In the genomic region with DNA sequence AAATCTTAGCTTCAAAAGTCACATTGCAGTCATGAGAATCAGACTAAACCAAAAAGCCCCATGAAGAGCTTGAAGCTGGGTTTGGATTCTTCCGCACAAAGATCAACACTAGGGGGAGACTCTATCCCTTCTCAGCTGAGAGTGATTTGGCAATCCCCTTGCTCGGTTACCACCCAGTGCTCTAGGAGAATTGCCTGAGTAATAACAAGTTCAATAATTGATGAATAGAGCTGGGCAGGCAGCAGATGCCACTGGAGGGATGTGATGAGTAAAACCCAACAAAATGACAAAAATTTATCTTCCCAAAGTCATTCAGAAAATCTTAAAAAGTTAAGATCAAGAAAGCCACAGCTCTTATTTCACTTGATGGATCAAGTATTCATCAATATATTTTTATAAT, we compare ENCODE assay signal across 9 cellular contexts.
DNase-seq lines count a peak whose midpoint lies in the region; ATAC-seq, FAIRE-seq and TF ChIP-seq lines count a peak whose summit lies in the region.
"Had no signal": no experiment of that assay in that cellular context is flagged by ENCODE, and none has a peak within 500 bp of the region (broad histone marks: within the 10 kb centered on the region; RNA-seq: fewer than 3 reads in every experiment).

No MANE protein-coding gene starts in this region.

- no peaks in the 10 kb centered on the region for H3K27me3 ChIP-seq in CD4-positive, alpha-beta memory T cell (ENCODE audit: insufficient read depth, low read length)
- H3K27me3 ChIP-seq in stomach: no peaks in the 10 kb centered on the region

- no peaks in the 10 kb centered on the region for H3K9me3 ChIP-seq in CD4-positive, alpha-beta memory T cell (ENCODE audit: control insufficient read depth in 1 of 2, low read length in 2 of 2)
- no peaks in the 10 kb centered on the region for H3K9me3 ChIP-seq in stomach

- ATAC-seq in GM18870 (IDR thresholded peaks at IDR 0.05; ENCODE audit: unreplicated experiment) (peak; percentile 89), HG03095 (IDR thresholded peaks at IDR 0.05; ENCODE audit: unreplicated experiment) (peak; percentile 91), activated B cell treated with CpG ODN at 0.5 μM for 24 hours (ENCODE audit: low read depth) (peak; percentile 89)

- no peak overlapping the region for H3K27ac ChIP-seq in CD4-positive, alpha-beta memory T cell (ENCODE audit: low read depth, low read length)
- H3K27ac ChIP-seq in stomach: no peak overlapping the region

- DNase-seq in CD4-positive, alpha-beta memory T cell: peak; percentile 58 to 70 (median 64)
- DNase-seq in NCI-H2196 treated with DMSO at 0.1 percent for 48 hours (lab: John Stamatoyannopoulos, UW; ENCODE audit: unreplicated experiment) (peak; percentile 33), activated B cell treated with CpG ODN at 0.5 μM for 24 hours (no peak), middle frontal gyrus (ENCODE audit: extremely low spot score, low spot score) (peak; percentile 12), stomach (peak; percentile 34)

- H3K9me3 Mint-ChIP-seq in CD4-positive, alpha-beta memory T cell: no peaks in the 10 kb centered on the region
- H3K9me3 Mint-ChIP-seq in activated B cell treated with CpG ODN at 0.5 μM for 24 hours: no peaks in the 10 kb centered on the region
- H3K9me3 Mint-ChIP-seq: activated naive CD4-positive, alpha-beta T cell treated with anti-CD3 and anti-CD28 coated beads, Interleukin-2, amount 50 U/mL, for 24 hours had no signal

- no peak for TF ChIP-seq POLR2A in stomach (IDR thresholded peaks at IDR 0.05)

- no peak for TF ChIP-seq EP300 in stomach (IDR thresholded peaks at IDR 0.05)

- POLR2A ChIA-PET in CD4-positive, alpha-beta memory T cell (lab: Charles Lee; ENCODE audit: partially characterized antibody): interaction anchor here (0.9 to 2.1 kb wide), 5 partner anchors 182 to 446 kb away, joined by 3 to 24 read pairs (median 9); partner anchors contain the start of gene SCAF11
- POLR2A ChIA-PET in activated B cell treated with CpG ODN at 0.5 μM for 24 hours (lab: Charles Lee): interaction anchor here (2.4 kb wide), 1 partner anchor 185 kb away, joined by 45 read pairs; the partner anchor contains the start of gene ARID2

- TF ChIP-seq CTCF in activated B cell treated with CpG ODN at 0.5 μM for 24 hours (IDR thresholded peaks at IDR 0.05): no peak
- TF ChIP-seq CTCF in stomach (IDR thresholded peaks at IDR 0.05): peak in 5 of 7 experiments; percentile 50 to 73 (median 66)

- peak; percentile 21 for FAIRE-seq in endometrium (lab: Jason Lieb, UNC)

- peaks cover 0 to 6% (median 2%) of the 10 kb centered on the region in 4 donors for H3K4me1 Mint-ChIP-seq in CD4-positive, alpha-beta memory T cell
- H3K4me1 Mint-ChIP-seq in activated B cell treated with CpG ODN at 0.5 μM for 24 hours: peaks cover 4% of the 10 kb centered on the region
- H3K4me1 Mint-ChIP-seq: activated naive CD4-positive, alpha-beta T cell treated with anti-CD3 and anti-CD28 coated beads, Interleukin-2, amount 50 U/mL, for 24 hours had no signal

- H3K4me3 ChIP-seq in CD4-positive, alpha-beta memory T cell (ENCODE audit: low read length in 2 of 2): no peak overlapping the region
- no peak overlapping the region for H3K4me3 ChIP-seq in stomach

- WGBS in stomach, 5 donors: 0 to 5% (median 0%) methylated on average over 2 of the region's 2 CpGs

- intact Hi-C loops in CD4-positive, alpha-beta memory T cell (cut with micrococcal nuclease): loop anchor here (1.0 to 5.0 kb wide), 5 partner anchors 181 to 374 kb away; no protein-coding TSS in a partner anchor
- intact Hi-C loops in activated B cell treated with CpG ODN at 0.5 μM for 24 hours (cut with micrococcal nuclease): loop anchor here (1.0 to 10.0 kb wide), 7 partner anchors 33 to 1478 kb away; no protein-coding TSS in a partner anchor
- intact Hi-C loops in stomach (cut with DNase I; ENCODE audit: low total_unique reads): no loop called here

- no peak overlapping the region for H3K27ac Mint-ChIP-seq in CD4-positive, alpha-beta memory T cell
- no peak overlapping the region for H3K27ac Mint-ChIP-seq in activated B cell treated with CpG ODN at 0.5 μM for 24 hours
- H3K27ac Mint-ChIP-seq: activated naive CD4-positive, alpha-beta T cell treated with anti-CD3 and anti-CD28 coated beads, Interleukin-2, amount 50 U/mL, for 24 hours had no signal

- no peaks in the 10 kb centered on the region for H3K36me3 ChIP-seq in CD4-positive, alpha-beta memory T cell (ENCODE audit: insufficient read depth, low read length)
- H3K36me3 ChIP-seq in stomach: no peaks in the 10 kb centered on the region

- no peaks in the 10 kb centered on the region for H3K36me3 Mint-ChIP-seq in CD4-positive, alpha-beta memory T cell
- no peaks in the 10 kb centered on the region for H3K36me3 Mint-ChIP-seq in activated B cell treated with CpG ODN at 0.5 μM for 24 hours (ENCODE audit: low read depth)
- H3K36me3 Mint-ChIP-seq: activated naive CD4-positive, alpha-beta T cell treated with anti-CD3 and anti-CD28 coated beads, Interleukin-2, amount 50 U/mL, for 24 hours had no signal

- no peak overlapping the region for H3K4me3 Mint-ChIP-seq in CD4-positive, alpha-beta memory T cell
- no peak overlapping the region for H3K4me3 Mint-ChIP-seq in activated B cell treated with CpG ODN at 0.5 μM for 24 hours
- H3K4me3 Mint-ChIP-seq: activated naive CD4-positive, alpha-beta T cell treated with anti-CD3 and anti-CD28 coated beads, Interleukin-2, amount 50 U/mL, for 24 hours had no signal

- CTCF ChIA-PET in CD4-positive, alpha-beta memory T cell (lab: Charles Lee; ENCODE audit: partially characterized antibody): interaction anchor here (0.6 to 4.6 kb wide), 37 partner anchors 10 to 461 kb away, joined by 3 to 74 read pairs (median 4); partner anchors contain the start of gene ARID2
- CTCF ChIA-PET in activated B cell treated with CpG ODN at 0.5 μM for 24 hours (lab: Charles Lee): interaction anchor here (0.6 to 3.9 kb wide), 36 partner anchors 9 to 1478 kb away, joined by 3 to 99 read pairs (median 4); partner anchors contain the start of gene ARID2

- H3K4me1 ChIP-seq in CD4-positive, alpha-beta memory T cell (ENCODE audit: insufficient read depth, low read length): no peaks in the 10 kb centered on the region
- H3K4me1 ChIP-seq in stomach: peaks cover 0 to 19% (median 4%) of the 10 kb centered on the region in 4 donors

- H3K27me3 Mint-ChIP-seq in CD4-positive, alpha-beta memory T cell: peaks cover 0 to 1% of the 10 kb centered on the region in 2 donors
- H3K27me3 Mint-ChIP-seq in activated B cell treated with CpG ODN at 0.5 μM for 24 hours: no peaks in the 10 kb centered on the region
